ENCODE assay signal across 13 cellular contexts in the genomic region with DNA sequence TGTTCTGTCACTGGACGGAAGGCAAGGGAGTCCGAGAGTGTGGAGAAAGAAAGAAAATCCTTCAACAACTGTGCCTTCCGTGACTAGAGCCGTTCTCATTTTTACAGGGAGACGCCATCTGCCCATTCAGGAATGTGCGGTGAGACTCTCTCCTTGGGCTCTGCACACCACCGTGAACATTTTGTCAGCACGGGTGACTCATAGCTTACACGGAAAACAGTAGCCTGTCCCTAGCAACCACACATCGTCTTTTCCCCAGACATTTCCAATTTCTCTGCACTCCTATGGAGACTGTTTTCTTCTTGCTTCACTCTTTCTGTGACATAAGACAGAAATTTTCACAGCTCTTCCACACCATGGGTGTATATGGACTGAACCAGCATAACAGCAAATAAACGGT. TPM values are rescaled to one million over a fixed set of nuclear protein-coding genes. Genes with fewer than 3 reads are reported as not detected.
DNase-seq lines count a peak whose midpoint lies in the region; ATAC-seq and TF ChIP-seq lines count a peak whose summit lies in the region.
"Had no signal": no experiment of that assay in that cellular context is flagged by ENCODE, and none has a peak within 500 bp of the region (broad histone marks: within the 10 kb centered on the region; RNA-seq: fewer than 3 reads in every experiment).

No MANE protein-coding gene starts in this region.

- no peak overlapping the region for H3K4me3 ChIP-seq in A673 (ENCODE audit: low read depth, low read length, poor library complexity, severe bottlenecking)
- H3K4me3 ChIP-seq in SJCRH30, result peak overlapping the region; percentile 24
- no peak overlapping the region for H3K4me3 ChIP-seq in right cardiac atrium (ENCODE audit: low read length)
- H3K4me3 ChIP-seq: HAP-1 had no signal

- in situ Hi-C loops in G401 (cut with HindIII; ENCODE audit: low sequenced_read_pairs), result no loop called here

- intact Hi-C loops in A673 (cut with micrococcal nuclease; ENCODE audit: unreplicated experiment), result no loop called here
- intact Hi-C loops in right cardiac atrium (cut with DNase I), result loop anchor here in 1 of 4 donors (10.0 kb wide), 1 partner anchor 668 kb away; no protein-coding TSS in a partner anchor

- H3K9me3 Mint-ChIP-seq in T-helper 2 cell treated with Interferon-gamma antibody and Interleukin-4, amounts not matched to agents 5 μg/mL and 100 μg/mL, for 36 hours, result peaks cover 6% of the 10 kb centered on the region
- H3K9me3 Mint-ChIP-seq: activated CD4-positive, alpha-beta T cell treated with anti-CD3 and anti-CD28 coated beads, Interleukin-2, amount 10 ng/mL, durations not matched to agents 7 days and 5 days had no signal

- peaks cover 33% of the 10 kb centered on the region for H3K27me3 ChIP-seq in A673 (replicated peaks; ENCODE audit: insufficient read depth, low read depth, low read length, poor library complexity)
- no peaks in the 10 kb centered on the region for H3K27me3 ChIP-seq in SJCRH30
- H3K27me3 ChIP-seq in right cardiac atrium (ENCODE audit: control insufficient read depth, insufficient read depth), result peaks cover 4% of the 10 kb centered on the region

- no peaks in the 10 kb centered on the region for H3K36me3 Mint-ChIP-seq in T-helper 2 cell treated with Interferon-gamma antibody and Interleukin-4, amounts not matched to agents 5 μg/mL and 100 μg/mL, for 36 hours (ENCODE audit: low read depth)

- 64% methylated on average over 11 of the region's 11 CpGs for whole genome bisulfite sequencing in right cardiac atrium

- no peaks in the 10 kb centered on the region for H3K4me1 Mint-ChIP-seq in T-helper 2 cell treated with Interferon-gamma antibody and Interleukin-4, amounts not matched to agents 5 μg/mL and 100 μg/mL, for 36 hours (ENCODE audit: low read depth)
- H3K4me1 Mint-ChIP-seq: activated CD4-positive, alpha-beta T cell treated with anti-CD3 and anti-CD28 coated beads, Interleukin-2, amount 10 ng/mL, durations not matched to agents 7 days and 5 days had no signal

- H3K27ac ChIP-seq in A673 (ENCODE audit: low read depth, low read length, poor library complexity, severe bottlenecking), result no peak overlapping the region
- H3K27ac ChIP-seq in SJCRH30, result peak overlapping the region; percentile 23
- no peak overlapping the region for H3K27ac ChIP-seq in right cardiac atrium (ENCODE audit: low read length)

- POLR2A ChIA-PET in A673 (lab: Charles Lee; ENCODE audit: low non-redundant PET) (no interaction called here), HEK293T (lab: Yijun Ruan, JAX) (no interaction called here)

- H3K4me1 ChIP-seq in A673 (ENCODE audit: insufficient read depth, low read length, poor library complexity, severe bottlenecking) (no peaks in the 10 kb centered on the region), SJCRH30 (no peaks in the 10 kb centered on the region), right cardiac atrium (ENCODE audit: control insufficient read depth, insufficient read depth, low read length) (no peaks in the 10 kb centered on the region)
- H3K4me1 ChIP-seq: HAP-1 had no signal

- H3K27me3 Mint-ChIP-seq in T-helper 2 cell treated with Interferon-gamma antibody and Interleukin-4, amounts not matched to agents 5 μg/mL and 100 μg/mL, for 36 hours (ENCODE audit: low read depth), result peaks cover 3% of the 10 kb centered on the region

- no peaks in the 10 kb centered on the region for H3K9me3 ChIP-seq in A673 (ENCODE audit: low read depth, low read length, poor library complexity, severe bottlenecking)
- H3K9me3 ChIP-seq in SJCRH30 (replicated peaks), result 0 out of 2 replicates have a peak, but pooled peaks cover 2% of the 10 kb centered on the region
- H3K9me3 ChIP-seq in right cardiac atrium (ENCODE audit: control insufficient read depth, low read length), result no peaks in the 10 kb centered on the region
- H3K9me3 ChIP-seq: HAP-1 had no signal

- TF ChIP-seq CTCF in A673 (conservative IDR thresholded peaks at IDR 0.05; ENCODE audit: low read depth, low read length), result no peak

- no peak overlapping the region for H3K27ac Mint-ChIP-seq in T-helper 2 cell treated with Interferon-gamma antibody and Interleukin-4, amounts not matched to agents 5 μg/mL and 100 μg/mL, for 36 hours
- H3K27ac Mint-ChIP-seq: activated CD4-positive, alpha-beta T cell treated with anti-CD3 and anti-CD28 coated beads, Interleukin-2, amount 10 ng/mL, durations not matched to agents 7 days and 5 days; activated naive CD8-positive, alpha-beta T cell had no signal

- no TSS peak for BruUV-seq in A673 (replicated peaks; lab: Mats Ljungman, UMichigan)

- H3K36me3 ChIP-seq in A673 (ENCODE audit: insufficient read depth, low read length, poor library complexity, severe bottlenecking) (no peaks in the 10 kb centered on the region), SJCRH30 (no peaks in the 10 kb centered on the region)
- H3K36me3 ChIP-seq: HAP-1 had no signal

- ATAC-seq in right cardiac atrium, result peak; percentile 26 to 49
- ATAC-seq in GM18858 (IDR thresholded peaks at IDR 0.05; ENCODE audit: unreplicated experiment), result no peak

- CTCF ChIA-PET in A673 (lab: Charles Lee) (no interaction called here), HEK293T (lab: Yijun Ruan, JAX) (interaction anchor here (0.5 kb wide), 1 partner anchor 230 kb away, joined by 5 read pairs; no protein-coding TSS in a partner anchor)

- no peak overlapping the region for H3K4me3 Mint-ChIP-seq in T-helper 2 cell treated with Interferon-gamma antibody and Interleukin-4, amounts not matched to agents 5 μg/mL and 100 μg/mL, for 36 hours
- H3K4me3 Mint-ChIP-seq: activated CD4-positive, alpha-beta T cell treated with anti-CD3 and anti-CD28 coated beads, Interleukin-2, amount 10 ng/mL, durations not matched to agents 7 days and 5 days; activated naive CD8-positive, alpha-beta T cell had no signal

- DNase-seq in A673 (ENCODE audit: low spot score) (peak; percentile 13), G401 (ENCODE audit: low spot score) (peak; percentile 40), SJCRH30 (peak; percentile 68 to 70), right cardiac atrium (no peak), HEK293T (ENCODE audit: extremely low spot score) (no peak), germinal center (ENCODE audit: low spot score) (no peak)
- DNase-seq in T-helper 2 cell treated with Interferon-gamma antibody and Interleukin-4, amounts not matched to agents 5 μg/mL and 100 μg/mL, for 36 hours (ENCODE audit: low spot score), result no peak
- DNase-seq: activated CD4-positive, alpha-beta T cell treated with anti-CD3 and anti-CD28 coated beads, Interleukin-2, amount 10 ng/mL, durations not matched to agents 7 days and 5 days; NCI-H1417 treated with DMSO at 0.1 percent for 48 hours had no signal

TF ChIP-seq in HEK293T, 16 proteins besides CTCF, POLR2A, EP300 and RAD21:
- no peak for TF ChIP-seq FOXM1 (IDR thresholded peaks at IDR 0.05; ENCODE audit: borderline replicate concordance)
- no peak for TF ChIP-seq TARDBP (IDR thresholded peaks at IDR 0.05)
- TF ChIP-seq ARNT (IDR thresholded peaks at IDR 0.05), result no peak
- TF ChIP-seq FOXK2 (IDR thresholded peaks at IDR 0.05), result no peak
- no peak for TF ChIP-seq ELF4 (IDR thresholded peaks at IDR 0.05)
- TF ChIP-seq ZNF384 (IDR thresholded peaks at IDR 0.05), result no peak
- TF ChIP-seq SUZ12 (IDR thresholded peaks at IDR 0.05), result no peak
- TF ChIP-seq L3MBTL2 (conservative IDR thresholded peaks at IDR 0.05), result no peak

RNA-seq across cellular contexts. Expression of gene TBXT, which starts 55.1 kb away (rescaled TPM):
- total RNA-seq in A673 (2021), result not detected in 2 replicates
- 2.2 TPM in 1 of 2 replicates, not detected in the other for total RNA-seq in G401 (2014; rRNA removed; shearing (Covaris generic))
- 0.20 TPM in 1 of 2 replicates, not detected in the other for total RNA-seq in SJCRH30 (2014; rRNA removed; shearing (Covaris generic))
- total RNA-seq in right cardiac atrium, result not detected
- not detected for polyA plus RNA-seq in right cardiac atrium
- total RNA-seq: activated CD4-positive, alpha-beta T cell treated with anti-CD3 and anti-CD28 coated beads, Interleukin-2, amount 10 ng/mL, durations not matched to agents 7 days and 5 days; pulmonary artery endothelial cell had no signal

Comparison
In these comparisons a context has a peak if more than half of its experiments do, and no peak if none do; other contexts are left out.
1. DNase-seq: peak in A673 (single experiment), G401 (single experiment) and SJCRH30 (2 of 2); none in right cardiac atrium (0 of 3), HEK293T (single experiment), germinal center (single experiment) and T-helper 2 cell treated with Interferon-gamma antibody and Interleukin-4, amounts not matched to agents 5 μg/mL and 100 μg/mL, for 36 hours (single experiment).